ENCODE assay signal across 28 cellular contexts in the genomic region with DNA sequence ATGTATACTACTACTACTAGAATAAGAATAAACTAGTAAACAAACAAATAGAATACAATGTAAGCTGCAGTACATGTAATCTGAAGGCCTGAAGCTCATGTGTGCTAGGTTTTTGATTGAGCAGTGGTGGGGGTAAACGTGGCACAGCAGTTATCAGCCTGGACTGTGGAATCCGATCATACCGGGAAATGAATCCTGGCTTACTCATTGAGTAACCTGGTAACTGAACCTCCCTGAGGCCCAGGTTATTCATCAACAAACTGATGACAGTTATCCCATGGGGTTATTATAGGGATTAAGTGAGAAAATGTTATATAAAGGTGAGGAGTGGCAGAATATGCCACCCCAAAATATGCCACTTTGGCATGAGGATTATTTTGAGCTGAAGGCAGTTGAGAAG.
"Had no signal": no experiment of that assay in that cellular context is flagged by ENCODE, and none has a peak within 500 bp of the region (broad histone marks: within the 10 kb centered on the region; RNA-seq: fewer than 3 reads in every experiment).

No MANE protein-coding gene starts in this region.

- H3K27me3 Mint-ChIP-seq: activated CD4-positive, alpha-beta memory T cell treated with anti-CD3 and anti-CD28 coated beads, Interleukin-2, amount 10 ng/mL, durations not matched to agents 7 days and 5 days; activated CD4-positive, alpha-beta T cell treated with anti-CD3 and anti-CD28 coated beads, Interleukin-2, amount 10 ng/mL, durations not matched to agents 7 days and 5 days; activated T-cell treated with anti-CD3 and anti-CD28 coated beads, Interleukin-2, amount 50 U/mL, for 24 hours; memory B cell; naive thymus-derived CD4-positive, alpha-beta T cell; progenitor cell of endocrine pancreas; stimulated activated memory B cell treated with anti-CD40 and anti-IgM and Interleukin-4, amounts not matched to agents 10 μg/mL and 1 μg/mL and 100 μg/mL, for 72 hours; stimulated activated naive CD8-positive, alpha-beta T cell treated with anti-CD3 and anti-CD28 coated beads, Interleukin-15, amount 100 ng/mL, for 72 hours; T-helper 17 cell had no signal

- H3K36me3 ChIP-seq: brain microvascular endothelial cell, gastrocnemius medialis, ovary, right atrium auricular region, thyroid gland had no signal

- H3K4me1 Mint-ChIP-seq: activated CD4-positive, alpha-beta memory T cell treated with anti-CD3 and anti-CD28 coated beads, Interleukin-2, amount 10 ng/mL, durations not matched to agents 7 days and 5 days; activated CD4-positive, alpha-beta T cell treated with anti-CD3 and anti-CD28 coated beads, Interleukin-2, amount 10 ng/mL, durations not matched to agents 7 days and 5 days; memory B cell; naive thymus-derived CD4-positive, alpha-beta T cell; stimulated activated memory B cell treated with anti-CD40 and anti-IgM and Interleukin-4, amounts not matched to agents 10 μg/mL and 1 μg/mL and 100 μg/mL, for 72 hours; stimulated activated naive CD8-positive, alpha-beta T cell treated with anti-CD3 and anti-CD28 coated beads, Interleukin-15, amount 100 ng/mL, for 72 hours; T-helper 17 cell had no signal

- H3K4me3 Mint-ChIP-seq: activated CD4-positive, alpha-beta memory T cell treated with anti-CD3 and anti-CD28 coated beads, Interleukin-2, amount 10 ng/mL, durations not matched to agents 7 days and 5 days; activated CD4-positive, alpha-beta T cell treated with anti-CD3 and anti-CD28 coated beads, Interleukin-2, amount 10 ng/mL, durations not matched to agents 7 days and 5 days; activated T-cell treated with anti-CD3 and anti-CD28 coated beads, Interleukin-2, amount 50 U/mL, for 24 hours; memory B cell; naive thymus-derived CD4-positive, alpha-beta T cell; stimulated activated memory B cell treated with anti-CD40 and anti-IgM and Interleukin-4, amounts not matched to agents 10 μg/mL and 1 μg/mL and 100 μg/mL, for 72 hours; stimulated activated naive CD8-positive, alpha-beta T cell treated with anti-CD3 and anti-CD28 coated beads, Interleukin-15, amount 100 ng/mL, for 72 hours; T-helper 17 cell had no signal

- H3K9me3 ChIP-seq: gastrocnemius medialis, ovary, right atrium auricular region, thyroid gland had no signal

- H3K27me3 ChIP-seq: brain microvascular endothelial cell, gastrocnemius medialis, hepatocyte, ovary, right atrium auricular region, thyroid gland had no signal

- H3K4me3 ChIP-seq: gastrocnemius medialis, hepatocyte, ovary, right atrium auricular region, smooth muscle cell, thyroid gland had no signal

- H3K27ac Mint-ChIP-seq: activated CD4-positive, alpha-beta memory T cell treated with anti-CD3 and anti-CD28 coated beads, Interleukin-2, amount 10 ng/mL, durations not matched to agents 7 days and 5 days; activated CD4-positive, alpha-beta T cell treated with anti-CD3 and anti-CD28 coated beads, Interleukin-2, amount 10 ng/mL, durations not matched to agents 7 days and 5 days; activated T-cell treated with anti-CD3 and anti-CD28 coated beads, Interleukin-2, amount 50 U/mL, for 24 hours; memory B cell; naive thymus-derived CD4-positive, alpha-beta T cell; progenitor cell of endocrine pancreas; stimulated activated memory B cell treated with anti-CD40 and anti-IgM and Interleukin-4, amounts not matched to agents 10 μg/mL and 1 μg/mL and 100 μg/mL, for 72 hours; stimulated activated naive CD8-positive, alpha-beta T cell treated with anti-CD3 and anti-CD28 coated beads, Interleukin-15, amount 100 ng/mL, for 72 hours; T-helper 17 cell had no signal

- ATAC-seq: gastrocnemius medialis; naive thymus-derived CD4-positive, alpha-beta T cell; stimulated activated memory B cell treated with anti-CD40 and anti-IgM and Interleukin-4, amounts not matched to agents 10 μg/mL and 1 μg/mL and 100 μg/mL, for 72 hours; stimulated activated naive CD8-positive, alpha-beta T cell treated with anti-CD3 and anti-CD28 coated beads, Interleukin-15, amount 100 ng/mL, for 72 hours; T-helper 17 cell had no signal

- H3K27ac ChIP-seq: brain microvascular endothelial cell, gastrocnemius medialis, hepatocyte, ovary, right atrium auricular region, thyroid gland had no signal

- DNase-seq: activated CD4-positive, alpha-beta memory T cell treated with anti-CD3 and anti-CD28 coated beads, Interleukin-2, amount 10 ng/mL, durations not matched to agents 7 days and 5 days; activated CD4-positive, alpha-beta T cell treated with anti-CD3 and anti-CD28 coated beads for 1 hour; activated CD4-positive, alpha-beta T cell treated with anti-CD3 and anti-CD28 coated beads, Interleukin-2, amount 10 ng/mL, durations not matched to agents 7 days and 5 days; activated CD8-positive, alpha-beta memory T cell treated with anti-CD3 and anti-CD28 coated beads, Interleukin-2, amount 50 U/mL, for 48 hours; activated gamma-delta T cell treated with Interleukin-2 at 50 U/mL for 16 hours; activated naive CD4-positive, alpha-beta T cell treated with anti-CD3 and anti-CD28 coated beads, Interleukin-2, amount 50 U/mL, for 16 hours; activated T-cell treated with anti-CD3 and anti-CD28 coated beads, Interleukin-2, amount 50 U/mL, for 24 hours; amniotic stem cell; brain microvascular endothelial cell; central memory CD4-positive, alpha-beta T cell; gastrocnemius medialis; kidney; midbrain; naive thymus-derived CD4-positive, alpha-beta T cell; ovary; stimulated activated CD4-positive, alpha-beta T cell treated with anti-CD3 and anti-CD28 coated beads, Interleukin-1b, Interleukin-23, amount 100 ng/mL, for 48 hours; stimulated activated CD4-positive, alpha-beta T cell treated with anti-CD3 and anti-CD28 coated beads, Interleukin-4, amount 100 ng/mL, for 4 hours; stimulated activated CD8-positive, alpha-beta memory T cell treated with anti-CD3 and anti-CD28 coated beads, Interleukin-4, amount 100 ng/mL, for 48 hours; stimulated activated naive CD8-positive, alpha-beta T cell treated with anti-CD3 and anti-CD28 coated beads, Interleukin-15, amount 100 ng/mL, for 72 hours; T-helper 17 cell; T1000; thyroid gland had no signal

- H3K9me3 Mint-ChIP-seq: activated CD4-positive, alpha-beta memory T cell treated with anti-CD3 and anti-CD28 coated beads, Interleukin-2, amount 10 ng/mL, durations not matched to agents 7 days and 5 days had no signal

- H3K4me1 ChIP-seq: gastrocnemius medialis, right atrium auricular region, thyroid gland had no signal
